12 cellular contexts compared by ENCODE assay signal in genomic region chr11:100639140-100639539, GRCh38. TPM values are rescaled to one million over a fixed set of nuclear protein-coding genes. Genes with fewer than 3 reads are reported as not detected.
DNase-seq lines count a peak whose midpoint lies in the region; ATAC-seq, FAIRE-seq and TF ChIP-seq lines count a peak whose summit lies in the region.
"Had no signal": no experiment of that assay in that cellular context is flagged by ENCODE, and none has a peak within 500 bp of the region (broad histone marks: within the 10 kb centered on the region; RNA-seq: fewer than 3 reads in every experiment).

No MANE protein-coding gene starts in this region.

- no peaks in the 10 kb centered on the region for H3K36me3 Mint-ChIP-seq in chondrocyte (ENCODE audit: low read depth)
- H3K36me3 Mint-ChIP-seq: activated naive CD8-positive, alpha-beta T cell treated with anti-CD3 and anti-CD28 coated beads, Interleukin-2, amount 10 ng/mL, durations not matched to agents 7 days and 5 days had no signal

- H3K4me2 ChIP-seq in smooth muscle cell: peak overlapping the region; percentile 73

- intact Hi-C loops in kidney (cut with DNase I) (no loop called here), posterior vena cava (cut with DNase I) (no loop called here)

- H3K27me3 Mint-ChIP-seq in chondrocyte (ENCODE audit: low read depth): no peaks in the 10 kb centered on the region

- H3F3A ChIP-seq in smooth muscle cell (ENCODE audit: low read depth): no peaks in the 10 kb centered on the region

- H3K9me3 ChIP-seq in kidney (ENCODE audit: control insufficient read depth in 1 of 2, low read length in 2 of 2): no peaks in the 10 kb centered on the region
- H3K9me3 ChIP-seq in smooth muscle cell (replicated peaks; ENCODE audit: low read depth): no peaks in the 10 kb centered on the region
- H3K9me3 ChIP-seq: pancreas had no signal

- no peak for FAIRE-seq in kidney (lab: Jason Lieb, UNC)
- FAIRE-seq in GM12892 (lab: Jason Lieb, UNC): no peak
- FAIRE-seq: pancreas had no signal

- H2AFZ ChIP-seq in smooth muscle cell (ENCODE audit: low read depth): peak overlapping the region; percentile 93

- H3K36me3 ChIP-seq in kidney (ENCODE audit: control insufficient read depth in 1 of 2, insufficient read depth in 2 of 2, low read length in 2 of 2) (no peaks in the 10 kb centered on the region), smooth muscle cell (ENCODE audit: low read depth) (no peaks in the 10 kb centered on the region)
- H3K36me3 ChIP-seq: pancreas had no signal

- no peaks in the 10 kb centered on the region for H3K27me3 ChIP-seq in smooth muscle cell (ENCODE audit: low read depth)
- H3K27me3 ChIP-seq: pancreas had no signal

- TF ChIP-seq CTCF in chondrocyte (IDR thresholded peaks at IDR 0.05) (no peak), kidney (IDR thresholded peaks at IDR 0.05; ENCODE audit: borderline replicate concordance, extremely low read depth, insufficient read depth) (no peak), smooth muscle cell (IDR thresholded peaks at IDR 0.05; ENCODE audit: borderline replicate concordance, insufficient read depth, poor library complexity, severe bottlenecking) (no peak)

- DNase-seq in HT-29 (ENCODE audit: low spot score) (peak; percentile 48), chondrocyte (ENCODE audit: low spot score) (no peak), kidney (no peak), smooth muscle cell (lab: John Stamatoyannopoulos, UW; ENCODE audit: unreplicated experiment) (no peak), GM12892 (ENCODE audit: insufficient read length) (no peak), posterior vena cava (ENCODE audit: low spot score) (no peak)
- DNase-seq: activated naive CD8-positive, alpha-beta T cell treated with anti-CD3 and anti-CD28 coated beads, Interleukin-2, amount 10 ng/mL, durations not matched to agents 7 days and 5 days; Calu3; NCI-H774; pancreas had no signal

- H3K9me3 Mint-ChIP-seq in chondrocyte (ENCODE audit: low read depth): no peaks in the 10 kb centered on the region

- H3K4me3 Mint-ChIP-seq in chondrocyte (ENCODE audit: unreplicated experiment): peak overlapping the region; percentile 50
- H3K4me3 Mint-ChIP-seq: activated naive CD8-positive, alpha-beta T cell treated with anti-CD3 and anti-CD28 coated beads, Interleukin-2, amount 10 ng/mL, durations not matched to agents 7 days and 5 days had no signal

- H3K4me3 ChIP-seq in kidney (ENCODE audit: low read length in 2 of 2): peak overlapping the region; percentile 31 to 40
- peak overlapping the region; percentile 23 for H3K4me3 ChIP-seq in smooth muscle cell
- H3K4me3 ChIP-seq: pancreas had no signal

- H3K79me2 ChIP-seq in smooth muscle cell (ENCODE audit: low read depth): no peaks in the 10 kb centered on the region

- H3K4me1 Mint-ChIP-seq in chondrocyte (ENCODE audit: low read depth): peaks cover 46% of the 10 kb centered on the region
- H3K4me1 Mint-ChIP-seq: activated naive CD8-positive, alpha-beta T cell treated with anti-CD3 and anti-CD28 coated beads, Interleukin-2, amount 10 ng/mL, durations not matched to agents 7 days and 5 days had no signal

- TF ChIP-seq POLR2A in GM12892 (IDR thresholded peaks at IDR 0.05; ENCODE audit: low read depth, low read length): no peak

- H3K4me1 ChIP-seq in kidney (ENCODE audit: control insufficient read depth in 1 of 2, insufficient read depth in 1 of 2, low read depth in 1 of 2, low read length in 2 of 2): no peaks in the 10 kb centered on the region
- peaks cover 12% of the 10 kb centered on the region for H3K4me1 ChIP-seq in smooth muscle cell (ENCODE audit: low read depth)
- H3K4me1 ChIP-seq: pancreas had no signal

- H3K27ac Mint-ChIP-seq in chondrocyte (ENCODE audit: unreplicated experiment): peak overlapping the region; percentile 74
- H3K27ac Mint-ChIP-seq: activated naive CD8-positive, alpha-beta T cell treated with anti-CD3 and anti-CD28 coated beads, Interleukin-2, amount 10 ng/mL, durations not matched to agents 7 days and 5 days had no signal

- no peak for ATAC-seq in activated CD4-positive, CD25-positive, alpha-beta regulatory T cell treated with anti-CD3 and anti-CD28 coated beads, Interleukin-2, amount 50 U/mL, for 24 hours
- ATAC-seq in GM21786 (IDR thresholded peaks at IDR 0.05; ENCODE audit: unreplicated experiment): no peak

- no peak overlapping the region for H3K27ac ChIP-seq in kidney (ENCODE audit: low read depth in 2 of 2, low read length in 2 of 2)
- peak overlapping the region; percentile 46 for H3K27ac ChIP-seq in smooth muscle cell (ENCODE audit: low read depth)
- H3K27ac ChIP-seq: pancreas had no signal

- WGBS in smooth muscle cell (ENCODE audit: low lambda C conversion rate): 31% methylated on average over 9 of the region's 9 CpGs

- no peak overlapping the region for H3K9ac ChIP-seq in kidney (ENCODE audit: low read length in 2 of 2)
- peak overlapping the region; percentile 10 for H3K9ac ChIP-seq in smooth muscle cell (ENCODE audit: low read depth)

- H4K20me1 ChIP-seq in smooth muscle cell (ENCODE audit: low read depth): no peaks in the 10 kb centered on the region

RNA-seq across cellular contexts. Expression of gene ARHGAP42, which starts 47.9 kb away (rescaled TPM):
- 4.5 and 4.8 TPM in 2 replicates for total RNA-seq in HT-29 (2014; rRNA removed; shearing (Covaris generic))
- total RNA-seq in chondrocyte: 15.0 to 16.1 TPM (median 15.1 TPM) in 3 replicates
- total RNA-seq in kidney: 18.9 TPM
- 4.2 TPM for polyA plus RNA-seq in kidney (ENCODE audit: insufficient read depth, low read depth, low replicate concordance)
- 49.3 and 53.4 TPM in 2 replicates for total RNA-seq in smooth muscle cell
- polyA plus RNA-seq in smooth muscle cell: 12.2 and 12.7 TPM in 2 replicates
- 1.3 TPM for polyA plus RNA-seq in GM12892 (2012; ENCODE audit: missing spikeins)
- 10 to 100 TPM; 14.9 to 20.0 TPM for total RNA-seq in posterior vena cava
- total RNA-seq: activated naive CD8-positive, alpha-beta T cell treated with anti-CD3 and anti-CD28 coated beads, Interleukin-2, amount 10 ng/mL, durations not matched to agents 7 days and 5 days had no signal
